Comparison of ENCODE assay signal across 8 cellular contexts in the genomic region with DNA sequence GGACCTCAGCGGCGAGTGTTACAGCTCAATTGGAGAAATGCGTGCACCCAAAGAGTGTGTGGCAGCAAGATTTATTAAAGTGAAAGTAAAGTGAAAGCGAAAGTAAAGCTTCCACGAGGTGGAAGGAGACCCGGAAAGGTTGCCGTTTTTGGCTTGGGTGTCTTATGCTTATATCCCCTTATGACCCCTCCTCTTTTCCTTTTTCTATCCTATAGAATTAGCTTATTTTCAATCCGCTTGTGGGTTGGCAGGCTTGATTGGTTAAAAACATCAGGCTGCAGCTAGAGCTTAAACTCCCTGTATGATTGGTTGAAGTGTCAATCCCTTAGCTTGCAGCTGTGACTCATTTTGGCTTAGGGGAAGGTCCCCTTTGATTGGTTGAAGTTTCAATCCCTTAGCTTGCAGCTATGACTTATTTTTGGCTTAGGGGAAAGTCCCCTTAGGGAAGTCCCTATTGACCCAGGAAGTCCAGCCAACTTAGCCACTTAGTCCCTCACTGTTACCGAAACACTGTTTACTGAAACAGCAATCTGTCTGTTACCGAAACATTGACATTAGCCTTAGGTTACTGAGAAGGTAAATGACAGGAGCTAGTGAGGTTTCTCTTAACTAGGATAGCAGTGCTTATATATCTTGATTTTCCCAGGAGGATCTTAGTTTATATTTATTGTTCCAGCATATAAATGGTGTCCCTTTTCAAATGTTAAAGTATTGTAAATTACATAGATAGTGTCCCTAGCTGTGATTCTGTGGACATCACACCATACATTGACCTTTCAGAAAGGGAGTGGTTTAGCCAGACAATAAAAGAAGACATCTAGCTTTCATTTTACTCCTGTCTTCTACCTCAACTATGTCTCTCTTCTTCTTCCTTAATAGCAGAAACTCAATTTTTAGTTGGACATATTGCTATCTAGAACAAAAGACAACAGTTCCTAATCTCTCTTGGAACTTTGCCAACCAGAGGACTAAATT.
DNase-seq lines count a peak whose midpoint lies in the region; ATAC-seq and TF ChIP-seq lines count a peak whose summit lies in the region.

No MANE protein-coding gene starts in this region.

- TF ChIP-seq POLR2A in erythroblast (IDR thresholded peaks at IDR 0.05; ENCODE audit: low read length), result no peak

- DNase-seq in HFF-Myc (ENCODE audit: extremely low read depth, low read depth) (no peak), MV-4-11 (lab: John Stamatoyannopoulos, UW) (peak; percentile 88), erythroblast (lab: John Stamatoyannopoulos, UW) (peak; percentile 55 to 62), putamen (ENCODE audit: low spot score) (peak; percentile 12), posterior cingulate gyrus (no peak), caudate nucleus (lab: John Stamatoyannopoulos, UW) (no peak)
- DNase-seq in activated CD4-positive, alpha-beta T cell treated with anti-CD3 and anti-CD28 coated beads for 48 hours, result peak; percentile 34

- no peak overlapping the region for H3K27ac ChIP-seq in caudate nucleus (ENCODE audit: low read depth, low read length)

- H3K4me3 ChIP-seq in HFF-Myc (replicated peaks; ENCODE audit: low read depth, low read length), result 0 out of 2 replicates have a peak overlapping the region, but pooled peaks have one; percentile 0

- TF ChIP-seq CTCF in HFF-Myc (IDR thresholded peaks at IDR 0.05; ENCODE audit: low read depth, low read length, missing control alignments), result no peak

- peak; percentile 88 for ATAC-seq in GM18498 (IDR thresholded peaks at IDR 0.05; ENCODE audit: unreplicated experiment)

- intact Hi-C loops in posterior cingulate gyrus (cut with DNase I), result no loop called here

Comparison
In these comparisons a context has a peak if more than half of its experiments do, and no peak if none do; other contexts are left out.
1. DNase-seq: peak in MV-4-11 (single experiment), activated CD4-positive, alpha-beta T cell treated with anti-CD3 and anti-CD28 coated beads for 48 hours (single experiment), erythroblast (2 of 2) and putamen (single experiment); none in HFF-Myc (single experiment), posterior cingulate gyrus (0 of 10) and caudate nucleus (0 of 61).